Comparison of ENCODE assay signal across 8 cellular contexts in the genomic region with DNA sequence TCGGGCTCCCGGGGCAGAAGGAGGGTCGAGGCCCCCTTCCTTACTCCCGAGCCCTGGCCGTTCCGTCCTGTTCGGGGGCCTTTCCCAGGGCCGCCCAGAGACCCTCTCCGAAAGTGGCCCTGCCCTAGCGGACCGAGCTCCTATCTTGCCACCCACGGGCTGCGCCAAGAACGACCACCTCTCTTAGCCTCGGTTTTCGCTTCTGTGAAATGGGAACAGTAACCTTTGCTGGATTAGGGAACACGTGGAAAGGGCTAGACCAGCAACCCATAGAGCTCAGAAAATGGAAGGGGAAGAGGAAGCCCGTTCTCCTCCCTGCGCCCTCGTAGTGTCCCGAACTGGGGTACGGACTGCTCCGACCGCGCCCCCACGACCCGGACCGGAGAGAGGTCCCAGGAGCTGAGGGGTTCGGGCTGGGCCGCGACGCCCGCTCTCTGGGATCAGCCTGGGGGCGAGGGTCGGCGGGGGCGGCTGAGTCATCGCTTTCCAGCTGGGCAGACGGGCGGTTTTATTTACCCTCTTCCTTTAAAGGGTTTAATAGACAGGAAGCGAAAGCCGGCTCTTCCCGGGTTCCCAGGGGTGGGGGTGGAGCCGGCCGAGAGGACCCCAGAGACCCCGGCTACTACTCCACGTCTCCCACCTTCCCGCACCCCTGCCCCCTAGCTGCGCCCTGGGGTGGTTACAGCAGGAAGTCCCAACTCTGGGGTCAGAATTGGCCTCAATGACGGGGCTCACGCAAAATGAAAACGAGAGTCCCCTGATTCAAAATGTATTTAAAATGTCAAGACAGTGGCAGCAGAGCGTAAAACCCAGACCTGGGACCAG. TPM values are rescaled to one million over a fixed set of nuclear protein-coding genes. Genes with fewer than 3 reads are reported as not detected.
A peak's percentile ranks its signal among the peaks of the same experiment; 100 is the strongest.
DNase-seq lines count a peak whose midpoint lies in the region; ATAC-seq and TF ChIP-seq lines count a peak whose summit lies in the region.

No MANE protein-coding gene starts in this region.

- peak in 2 of 5 experiments; percentile 29 to 53 for TF ChIP-seq CTCF in tibial nerve (IDR thresholded peaks at IDR 0.05)

- no peak overlapping the region for H3K9ac ChIP-seq in mesendoderm (ENCODE audit: low read length)

- no peak overlapping the region for H3K4ac ChIP-seq in mesendoderm (ENCODE audit: low read depth, low read length)

- H2BK120ac ChIP-seq in mesendoderm (ENCODE audit: low read depth, low read length), result no peak overlapping the region

- TF ChIP-seq POLR2A in tibial nerve (IDR thresholded peaks at IDR 0.05), result no peak

- peak overlapping the region; percentile 1 for H3K4me2 ChIP-seq in mesendoderm (ENCODE audit: low read length)

- H3K4me1 ChIP-seq in mesendoderm (ENCODE audit: control insufficient read depth, low read depth, low read length) (peaks cover 2% of the 10 kb centered on the region), tibial nerve (peaks cover 0 to 35% (median 23%) of the 10 kb centered on the region in 4 donors)

- H3K9me3 ChIP-seq in tibial nerve, result no peaks in the 10 kb centered on the region

- WGBS in mesendoderm (ENCODE audit: extremely low coverage, insufficient coverage, low lambda C conversion rate), result no CpG with 5 or more reads among the region's 53 CpGs
- WGBS in tibial nerve, 2 donors, result 6 to 8% methylated on average over 38 to 48 of the region's 53 CpGs

- H4K8ac ChIP-seq in mesendoderm (ENCODE audit: low read depth, low read length), result no peak overlapping the region

- no peaks in the 10 kb centered on the region for H3K79me2 ChIP-seq in mesendoderm (ENCODE audit: control insufficient read depth, insufficient read depth, low read length)

- H2BK5ac ChIP-seq in mesendoderm (ENCODE audit: low read length), result no peak overlapping the region

- H3K56ac ChIP-seq in mesendoderm (ENCODE audit: low read length), result peak overlapping the region; percentile 1

- ATAC-seq in HG03108 (IDR thresholded peaks at IDR 0.05; ENCODE audit: unreplicated experiment), result peak; percentile 27

- no peak for TF ChIP-seq EP300 in tibial nerve (IDR thresholded peaks at IDR 0.05)

- no peak overlapping the region for H2AK5ac ChIP-seq in mesendoderm (ENCODE audit: low read length)

- no peak overlapping the region for H4K5ac ChIP-seq in mesendoderm (ENCODE audit: low read length)

- no peaks in the 10 kb centered on the region for H3K79me1 ChIP-seq in mesendoderm (ENCODE audit: low read length)

- H3K27me3 ChIP-seq in mesendoderm (ENCODE audit: insufficient read depth, low read length, poor library complexity), result peaks cover 6% of the 10 kb centered on the region
- H3K27me3 ChIP-seq in tibial nerve, result peaks cover 0 to 15% of the 10 kb centered on the region in 2 donors

- no peak overlapping the region for H3K23ac ChIP-seq in mesendoderm (ENCODE audit: low read length)

- H3K27ac ChIP-seq in mesendoderm (ENCODE audit: low read depth, low read length), result peak overlapping the region; percentile 21
- peak overlapping the region in 3 of 4 donors; percentile 3 to 81 (median 79) for H3K27ac ChIP-seq in tibial nerve

- peak; percentile 58 for DNase-seq in NCI-H345 (lab: John Stamatoyannopoulos, UW)
- DNase-seq in NCI-H345 treated with DMSO at 0.1 percent for 48 hours (lab: John Stamatoyannopoulos, UW; ENCODE audit: unreplicated experiment), result no peak
- peak; percentile 11 for DNase-seq in SKM-1 (lab: John Stamatoyannopoulos, UW; ENCODE audit: unreplicated experiment)
- peak; percentile 52 for DNase-seq in dermis blood vessel endothelial cell
- DNase-seq in mesendoderm, result peak; percentile 74
- DNase-seq in tibial nerve (ENCODE audit: low spot score in 2 of 2), result no peak
- no peak for DNase-seq in OCI-M2 (lab: John Stamatoyannopoulos, UW; ENCODE audit: unreplicated experiment)

- H3K4me3 ChIP-seq in mesendoderm (ENCODE audit: low read length) (no peak overlapping the region), tibial nerve (peak overlapping the region; percentile 37 to 57 (median 44))

- H2BK15ac ChIP-seq in mesendoderm (replicated peaks; ENCODE audit: low read depth), result no peak overlapping the region

- peak overlapping the region; percentile 5 for H3K18ac ChIP-seq in mesendoderm (ENCODE audit: low read length)

- H3K36me3 ChIP-seq in mesendoderm (ENCODE audit: control insufficient read depth, insufficient read depth, low read length), result no peaks in the 10 kb centered on the region
- H3K36me3 ChIP-seq in tibial nerve, result no peaks in the 10 kb centered on the region

RNA-seq across cellular contexts. Expression of gene PHLDA2, which starts 0.9 kb away (rescaled TPM):
- total RNA-seq in dermis blood vessel endothelial cell, result 0.51 and 1.5 TPM in 2 replicates
- 18.5 TPM for polyA plus RNA-seq in mesendoderm (2013, experiment 1 of 2)
- 18.7 TPM for polyA plus RNA-seq in mesendoderm (2013, experiment 2 of 2)
- total RNA-seq in tibial nerve, result 1 to 10 TPM; 3.3 to 6.1 (median 5.1) TPM

RNA-seq across cellular contexts. Expression of gene CDKN1C, which starts 44.5 kb away (rescaled TPM):
- total RNA-seq in dermis blood vessel endothelial cell, result 37.2 and 53.8 TPM in 2 replicates
- polyA plus RNA-seq in mesendoderm (2013, experiment 1 of 2), result 4.1 TPM
- 4.4 TPM for polyA plus RNA-seq in mesendoderm (2013, experiment 2 of 2)
- 100 to 1,000 TPM; 128 to 330 (median 260) TPM for total RNA-seq in tibial nerve

Comparison
In these comparisons a context has a peak if more than half of its experiments do, and no peak if none do; other contexts are left out.
1. DNase-seq: peak in NCI-H345 (single experiment), SKM-1 (single experiment), dermis blood vessel endothelial cell (single experiment) and mesendoderm (single experiment); none in NCI-H345 treated with DMSO at 0.1 percent for 48 hours (single experiment), tibial nerve (0 of 2) and OCI-M2 (single experiment).